Comparison of ENCODE assay signal across 12 cellular contexts in genomic region chr6:2505624-2506023, GRCh38.
DNase-seq lines count a peak whose midpoint lies in the region; ATAC-seq, FAIRE-seq and TF ChIP-seq lines count a peak whose summit lies in the region.
"Had no signal": no experiment of that assay in that cellular context is flagged by ENCODE, and none has a peak within 500 bp of the region (broad histone marks: within the 10 kb centered on the region; RNA-seq: fewer than 3 reads in every experiment).

No MANE protein-coding gene starts in this region.

- H4K91ac ChIP-seq in neuronal stem cell (ENCODE audit: low read depth, low read length, poor library complexity) = no peak overlapping the region

- no peak overlapping the region for H2BK15ac ChIP-seq in neuronal stem cell (ENCODE audit: low read length)

- H2BK12ac ChIP-seq in neuronal stem cell (ENCODE audit: low read length) = no peak overlapping the region

- peak; percentile 7 to 10 for DNase-seq in activated CD4-positive, alpha-beta T cell treated with anti-CD3 and anti-CD28 coated beads, Interleukin-2, amount 50 U/mL, for 48 hours
- DNase-seq in activated CD4-positive, alpha-beta T cell treated with anti-CD3 and anti-CD28 coated beads for 1 hour = no peak
- DNase-seq in HL-60 (ENCODE audit: low read depth in 1 of 2, low spot score in 1 of 2) = no peak
- DNase-seq in K562 (ENCODE audit: extremely low read depth in 1 of 4, low spot score in 3 of 4) = peak; percentile 29 to 39 (median 34)
- no peak for DNase-seq in neuronal stem cell (ENCODE audit: low spot score)
- DNase-seq in NCI-H2171 treated with DMSO at 0.1 percent for 48 hours (lab: John Stamatoyannopoulos, UW) = no peak
- DNase-seq: activated T-cell treated with anti-CD3 and anti-CD28 coated beads, Interleukin-2, amount 50 U/mL, for 24 hours; C1 segment of cervical spinal cord; effector memory CD4-positive, alpha-beta T cell; SW 1271 had no signal

- H3K23ac ChIP-seq in neuronal stem cell (ENCODE audit: low read depth, low read length, poor library complexity) = no peak overlapping the region

- H3K27me3 ChIP-seq in HL-60 (ENCODE audit: insufficient read depth, poor library complexity, severe bottlenecking) = no peaks in the 10 kb centered on the region
- peaks cover 18 to 27% of the 10 kb centered on the region in 2 experiments for H3K27me3 ChIP-seq in K562 (ENCODE audit: control insufficient read depth in 2 of 2, insufficient read depth in 2 of 2, low read length in 2 of 2)
- H3K27me3 ChIP-seq in neuronal stem cell (ENCODE audit: control insufficient read depth in 3 of 3, insufficient read depth in 3 of 3, low read depth in 1 of 3, low read length in 3 of 3) = peaks cover 0 to 11% (median 0%) of the 10 kb centered on the region in 3 experiments

- peak in 1 of 2 experiments; percentile 13; a peak in 1 of 4 replicates for TF ChIP-seq RAD21 in K562 (CRISPR knock-in tag; conservative IDR thresholded peaks at IDR 0.05 in 1 of 2, IDR thresholded peaks at IDR 0.05 in 1 of 2)

- H3K4me2 ChIP-seq in K562 (ENCODE audit: insufficient read depth, low read length) (no peak overlapping the region), neuronal stem cell (ENCODE audit: insufficient read depth, low read length, poor library complexity, severe bottlenecking) (no peak overlapping the region)

- no peak for TF ChIP-seq EP300 in K562 (IDR thresholded peaks at IDR 0.05; ENCODE audit: low read length)

- FAIRE-seq in K562 (lab: Jason Lieb, UNC) = peak; percentile 51

- in situ Hi-C loops in K562 (cut with MboI) = no loop called here

- H3K9me3 ChIP-seq in K562 (replicated peaks; ENCODE audit: control insufficient read depth, insufficient read depth, low read depth, low read length) (no peaks in the 10 kb centered on the region), neuronal stem cell (replicated peaks in 1 of 2; ENCODE audit: control insufficient read depth in 2 of 2, insufficient read depth in 1 of 2, low read depth in 1 of 2, low read length in 2 of 2) (peaks cover 0 to 2% of the 10 kb centered on the region in 2 donors)

- H3K4me1 ChIP-seq in K562 (replicated peaks in 1 of 2; ENCODE audit: control insufficient read depth in 2 of 2, insufficient read depth in 2 of 2, low read length in 2 of 2) (no peaks in the 10 kb centered on the region), neuronal stem cell (ENCODE audit: control insufficient read depth in 2 of 2, insufficient read depth in 1 of 2, low read depth in 1 of 2, low read length in 2 of 2) (no peaks in the 10 kb centered on the region)

- no peak overlapping the region for H2BK5ac ChIP-seq in neuronal stem cell (ENCODE audit: low read length)

- peak overlapping the region; percentile 58 for H3K18ac ChIP-seq in neuronal stem cell (ENCODE audit: low read length)

- no peak overlapping the region for H2AFZ ChIP-seq in K562 (ENCODE audit: low read depth, low read length)
- no peak overlapping the region for H2AFZ ChIP-seq in neuronal stem cell (ENCODE audit: low read length)

- intact Hi-C loops in K562 (cut with micrococcal nuclease) = loop anchor here (5.0 kb wide), 1 partner anchor 127 kb away; no protein-coding TSS in a partner anchor

- no peaks in the 10 kb centered on the region for H4K20me1 ChIP-seq in K562 (replicated peaks; ENCODE audit: control insufficient read depth, insufficient read depth, low read length)

- H3K9ac ChIP-seq in K562 (ENCODE audit: insufficient read depth in 1 of 2, low read depth in 2 of 2, low read length in 2 of 2) (no peak overlapping the region), neuronal stem cell (ENCODE audit: low read depth, low read length, poor library complexity) (no peak overlapping the region)

- no peaks in the 10 kb centered on the region for H3K9me1 ChIP-seq in K562 (ENCODE audit: control insufficient read depth, insufficient read depth, low read length)

- H3K4ac ChIP-seq in neuronal stem cell (ENCODE audit: low read length) = no peak overlapping the region

- WGBS in K562 (ENCODE audit: insufficient coverage, low coverage, missing lambda C conversion rate) = under 1% methylated on average over 9 of the region's 9 CpGs
- WGBS in neuronal stem cell (ENCODE audit: extremely low coverage in 2 of 2, insufficient read length in 2 of 2, insufficient replicate concordance in 1 of 2), 2 donors = no CpG with 5 or more reads among the region's 9 CpGs

- H4K8ac ChIP-seq in neuronal stem cell (ENCODE audit: low read depth, low read length) = no peak overlapping the region

- peak overlapping the region; percentile 32 for H3K27ac ChIP-seq in HL-60 (replicated peaks)
- H3K27ac ChIP-seq in K562 (ENCODE audit: extremely low read depth, low read depth, low read length) = no peak overlapping the region
- no peak overlapping the region for H3K27ac ChIP-seq in neuronal stem cell (replicated peaks; ENCODE audit: low read length)

- POLR2A ChIA-PET in K562 (lab: Yijun Ruan, JAX) = interaction anchor here (1.1 kb wide), 1 partner anchor 22 kb away, joined by 3 read pairs; no protein-coding TSS in a partner anchor

- CTCF ChIA-PET in K562 (lab: Yijun Ruan, JAX; ENCODE audit: low intra/inter-chr PET ratio) = no interaction called here

- H3K36me3 ChIP-seq in K562 (ENCODE audit: control insufficient read depth, insufficient read depth, low read length) = no peaks in the 10 kb centered on the region
- no peaks in the 10 kb centered on the region for H3K36me3 ChIP-seq in neuronal stem cell (replicated peaks in 1 of 2; ENCODE audit: control insufficient read depth in 2 of 2, insufficient read depth in 2 of 2, low read length in 2 of 2)

- H2BK120ac ChIP-seq in neuronal stem cell (ENCODE audit: low read depth, low read length) = no peak overlapping the region

- TF ChIP-seq POLR2A in K562 (conservative IDR thresholded peaks at IDR 0.05) = no peak

- H3K14ac ChIP-seq in neuronal stem cell (ENCODE audit: low read length) = no peak overlapping the region

- BruUV-seq in K562 (replicated peaks; lab: Mats Ljungman, UMichigan) = no TSS peak

- H2AK5ac ChIP-seq in neuronal stem cell (ENCODE audit: low read depth, low read length) = no peak overlapping the region

- H3K79me1 ChIP-seq in neuronal stem cell (ENCODE audit: low read depth, low read length) = no peaks in the 10 kb centered on the region

- ATAC-seq in K562 (peak; percentile 70), HG03439 (IDR thresholded peaks at IDR 0.05; ENCODE audit: unreplicated experiment) (no peak), GM21717 (IDR thresholded peaks at IDR 0.05; ENCODE audit: unreplicated experiment) (no peak)

- H3K4me3 ChIP-seq in HL-60 (replicated peaks; ENCODE audit: insufficient read depth, low read length) (no peak overlapping the region), K562 (no peak overlapping the region), neuronal stem cell (ENCODE audit: low read length in 2 of 2) (no peak overlapping the region)

- TF ChIP-seq CTCF in HL-60 (IDR thresholded peaks at IDR 0.05; ENCODE audit: insufficient read depth, low read length) (no peak), K562 (IDR thresholded peaks at IDR 0.05 in 2 of 3, conservative IDR thresholded peaks at IDR 0.05 in 1 of 3; ENCODE audit: insufficient read depth in 2 of 3, low read depth in 1 of 3, low read length in 3 of 3) (peak; percentile 55 to 73 (median 64))

- H3K79me2 ChIP-seq in K562 (ENCODE audit: control insufficient read depth, insufficient read depth, low read length) = no peaks in the 10 kb centered on the region

TF ChIP-seq in K562, 482 proteins besides CTCF, POLR2A, EP300 and RAD21:
- TF ChIP-seq CTCFL (IDR thresholded peaks at IDR 0.05; ENCODE audit: borderline replicate concordance, insufficient read depth, low read depth, low read length, poor library complexity, severe bottlenecking) (peak; percentile 74), LARP7 (IDR thresholded peaks at IDR 0.05) (no peak), SMC3 (conservative IDR thresholded peaks at IDR 0.05; ENCODE audit: insufficient read depth, low read depth, low read length) (0 out of 2 replicates have a peak, but pooled peaks have one; percentile 10)

Comparison
In these comparisons a context has a peak if more than half of its experiments do, and no peak if none do; other contexts are left out.
1. DNase-seq: peak in activated CD4-positive, alpha-beta T cell treated with anti-CD3 and anti-CD28 coated beads, Interleukin-2, amount 50 U/mL, for 48 hours (2 of 2) and K562 (4 of 4); none in activated CD4-positive, alpha-beta T cell treated with anti-CD3 and anti-CD28 coated beads for 1 hour (single experiment), HL-60 (0 of 2), neuronal stem cell (single experiment) and NCI-H2171 treated with DMSO at 0.1 percent for 48 hours (single experiment).